12 cellular contexts compared by ENCODE assay signal in the genomic region with DNA sequence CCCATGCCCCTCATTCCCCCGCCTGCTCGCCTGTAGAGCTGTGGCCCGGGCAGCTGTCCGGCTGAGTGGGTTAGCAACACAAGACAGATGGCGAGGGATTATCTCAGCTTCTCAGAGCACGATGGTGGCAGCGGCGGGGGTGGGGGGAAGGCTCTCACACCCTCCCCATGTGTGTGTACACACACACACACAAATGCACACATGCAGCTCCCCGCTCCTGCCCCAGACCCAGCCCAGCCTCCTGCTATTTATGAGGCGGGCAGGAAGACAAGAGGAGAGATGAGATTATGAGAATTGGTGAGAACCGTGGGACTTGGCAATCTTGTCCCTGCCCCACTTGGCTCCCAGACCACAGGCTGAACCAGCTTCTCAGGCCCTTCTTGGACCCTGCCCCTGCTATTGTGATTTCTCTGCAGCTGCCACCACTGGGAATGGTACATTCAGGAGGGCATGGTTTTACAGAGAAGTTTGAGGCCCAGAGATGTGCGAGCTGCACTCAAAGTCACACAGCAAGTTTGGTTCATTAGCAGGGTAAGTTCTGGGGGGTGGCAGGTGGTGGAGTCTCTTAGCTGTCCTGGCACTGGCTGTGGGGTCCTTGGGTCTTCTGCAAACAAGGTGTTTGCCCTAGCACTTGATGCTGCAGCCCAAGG. TPM values are rescaled to one million over a fixed set of nuclear protein-coding genes. Genes with fewer than 3 reads are reported as not detected.
DNase-seq lines count a peak whose midpoint lies in the region; ATAC-seq lines count a peak whose summit lies in the region.
"Had no signal": no experiment of that assay in that cellular context is flagged by ENCODE, and none has a peak within 500 bp of the region (broad histone marks: within the 10 kb centered on the region; RNA-seq: fewer than 3 reads in every experiment).

No MANE protein-coding gene starts in this region.

- ATAC-seq in HG02610 (IDR thresholded peaks at IDR 0.05; ENCODE audit: unreplicated experiment) = no peak
- no peak for ATAC-seq in HG02884 (IDR thresholded peaks at IDR 0.05; ENCODE audit: unreplicated experiment)

- H3K27me3 ChIP-seq in trophoblast cell (ENCODE audit: insufficient read depth, low read length) = peaks cover 20% of the 10 kb centered on the region

- H3K9me3 ChIP-seq in trophoblast cell (ENCODE audit: insufficient read depth, low read depth, low read length) = no peaks in the 10 kb centered on the region

- H2BK5ac ChIP-seq in trophoblast cell (ENCODE audit: low read depth, low read length, poor library complexity) = no peak overlapping the region

- DNase-seq in D341Med (ENCODE audit: low spot score) (peak; percentile 78), NCI-H69 (lab: John Stamatoyannopoulos, UW) (peak; percentile 83), cerebellar nuclear complex (lab: John Stamatoyannopoulos, UW) (peak; percentile 59 to 90), trophoblast cell (no peak), activated T-cell treated with anti-CD3 and anti-CD28 coated beads for 4 hours (no peak)
- no peak for DNase-seq in stimulated activated CD4-positive, alpha-beta T cell treated with anti-CD3 and anti-CD28 coated beads, Interleukin-4, amount 100 ng/mL, for 1 hour
- DNase-seq: activated CD4-positive, alpha-beta T cell treated with anti-CD3 and anti-CD28 coated beads for 4 hours; CD4-positive, alpha-beta memory T cell; effector CD8-positive, alpha-beta T cell had no signal

- no peak overlapping the region for H4K8ac ChIP-seq in trophoblast cell (ENCODE audit: low read depth, low read length)

- no peak overlapping the region for H2AK5ac ChIP-seq in trophoblast cell (ENCODE audit: low read length)

- no peak overlapping the region for H3K4ac ChIP-seq in trophoblast cell (ENCODE audit: low read depth, low read length)

- no peak overlapping the region for H3K9ac ChIP-seq in trophoblast cell (ENCODE audit: low read length)

- H4K91ac ChIP-seq in trophoblast cell (ENCODE audit: low read depth, low read length) = peak overlapping the region; percentile 16

- no peaks in the 10 kb centered on the region for H3K36me3 ChIP-seq in trophoblast cell (ENCODE audit: control insufficient read depth in 1 of 2, insufficient read depth in 2 of 2, low read length in 2 of 2)

- no peak overlapping the region for H3K23ac ChIP-seq in trophoblast cell (ENCODE audit: low read length)

- H2BK12ac ChIP-seq in trophoblast cell (ENCODE audit: low read length) = no peak overlapping the region

- no peak overlapping the region for H3K27ac ChIP-seq in trophoblast cell (ENCODE audit: low read depth, low read length)

- H3K4me2 ChIP-seq in trophoblast cell (ENCODE audit: low read length) = no peak overlapping the region

- no peak overlapping the region for H2AFZ ChIP-seq in trophoblast cell (ENCODE audit: insufficient read depth, low read length, poor library complexity)

- no peak overlapping the region for H3K14ac ChIP-seq in trophoblast cell (ENCODE audit: low read length)

- no peaks in the 10 kb centered on the region for H3K79me2 ChIP-seq in trophoblast cell (ENCODE audit: control insufficient read depth, insufficient read depth, low read length, poor library complexity)

- WGBS in trophoblast cell (ENCODE audit: extremely low coverage, insufficient coverage, insufficient read length) = no CpG with 5 or more reads among the region's 12 CpGs

- no peak overlapping the region for H4K12ac ChIP-seq in trophoblast cell (ENCODE audit: low read depth, low read length)

- H3K79me1 ChIP-seq in trophoblast cell (ENCODE audit: low read length) = peaks cover 4% of the 10 kb centered on the region

- H3K4me3 ChIP-seq in trophoblast cell (ENCODE audit: low read depth, low read length) = no peak overlapping the region

- no peak overlapping the region for H3K18ac ChIP-seq in trophoblast cell (ENCODE audit: low read length)

- peaks cover 23 to 33% of the 10 kb centered on the region in 2 experiments for H3K4me1 ChIP-seq in trophoblast cell (ENCODE audit: control insufficient read depth in 1 of 2, insufficient read depth in 2 of 2, low read length in 2 of 2)

- H2BK120ac ChIP-seq in trophoblast cell (ENCODE audit: insufficient read depth, low read length, poor library complexity) = no peak overlapping the region

RNA-seq across cellular contexts. Expression of a gene that starts 51.0 kb away (rescaled TPM):
- polyA plus RNA-seq in trophoblast cell (2013) = 0.37 and 0.38 TPM in 2 replicates
- polyA plus RNA-seq: CD4-positive, alpha-beta memory T cell; liver had no signal

Comparison
In these comparisons a context has a peak if more than half of its experiments do, and no peak if none do; other contexts are left out.
1. DNase-seq: peak in D341Med (single experiment), NCI-H69 (single experiment) and cerebellar nuclear complex (2 of 2); none in trophoblast cell (0 of 2), stimulated activated CD4-positive, alpha-beta T cell treated with anti-CD3 and anti-CD28 coated beads, Interleukin-4, amount 100 ng/mL, for 1 hour (single experiment) and activated T-cell treated with anti-CD3 and anti-CD28 coated beads for 4 hours (single experiment).